In the genomic region with DNA sequence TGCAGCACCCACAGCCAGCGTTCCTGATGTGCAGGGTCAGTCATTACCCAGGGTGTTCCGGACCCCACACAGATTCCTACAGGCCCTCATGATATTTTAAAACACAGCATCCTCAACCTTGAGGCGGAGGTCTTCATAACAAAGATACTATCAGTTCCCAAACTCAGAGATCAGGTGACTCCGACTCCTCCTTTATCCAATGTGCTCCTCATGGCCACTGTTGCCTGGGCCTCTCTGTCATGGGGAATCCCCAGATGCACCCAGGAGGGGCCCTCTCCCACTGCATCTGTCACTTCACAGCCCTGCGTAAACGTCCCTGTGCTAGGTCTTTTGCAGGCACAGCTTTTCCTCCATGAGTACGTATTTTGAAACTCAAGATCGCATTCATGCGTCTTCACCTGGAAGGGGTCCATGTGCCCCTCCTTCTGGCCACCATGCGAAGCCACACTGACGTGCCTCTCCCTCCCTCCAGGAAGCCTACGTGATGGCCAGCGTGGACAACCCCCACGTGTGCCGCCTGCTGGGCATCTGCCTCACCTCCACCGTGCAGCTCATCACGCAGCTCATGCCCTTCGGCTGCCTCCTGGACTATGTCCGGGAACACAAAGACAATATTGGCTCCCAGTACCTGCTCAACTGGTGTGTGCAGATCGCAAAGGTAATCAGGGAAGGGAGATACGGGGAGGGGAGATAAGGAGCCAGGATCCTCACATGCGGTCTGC, we compare ENCODE assay signal across 30 cellular contexts.
DNase-seq lines count a peak whose midpoint lies in the region; ATAC-seq, FAIRE-seq and TF ChIP-seq lines count a peak whose summit lies in the region.
"Had no signal": no experiment of that assay in that cellular context is flagged by ENCODE, and none has a peak within 500 bp of the region (broad histone marks: within the 10 kb centered on the region; RNA-seq: fewer than 3 reads in every experiment).

No MANE protein-coding gene starts in this region.

- no peaks in the 10 kb centered on the region for H4K20me1 ChIP-seq in HepG2 (ENCODE audit: insufficient read depth, low read length)
- H4K20me1 ChIP-seq: BLaER1 treated with 17β-estradiol and CSF1 and Interleukin-3, amounts not matched to agents 10 nM and 100 nM had no signal

- H3K27me3 Mint-ChIP-seq in brain, result peaks cover 4% of the 10 kb centered on the region
- H3K27me3 Mint-ChIP-seq: activated naive CD4-positive, alpha-beta T cell treated with anti-CD3 and anti-CD28 coated beads, Interleukin-2, amount 50 U/mL, for 24 hours had no signal

- peaks cover 88% of the 10 kb centered on the region for H3K4me1 ChIP-seq in HepG2 (ENCODE audit: insufficient read depth, low read length)

- H3K27ac ChIP-seq in HepG2 (ENCODE audit: extremely low read length, insufficient read depth, low read length) (peak overlapping the region; percentile 99), substantia nigra (ENCODE audit: low read depth, low read length, poor library complexity, severe bottlenecking) (no peak overlapping the region)
- H3K27ac ChIP-seq: BLaER1 treated with 17β-estradiol and CSF1 and Interleukin-3, amounts not matched to agents 10 nM and 100 nM; breast epithelium; heart left ventricle; HL-60 had no signal

- TF ChIP-seq CTCF in brain (conservative IDR thresholded peaks at IDR 0.05) (no peak), HepG2 (CRISPR knock-in tag; IDR thresholded peaks at IDR 0.05) (peak; percentile 59)

- peak overlapping the region in 2 of 3 experiments; percentile 77 to 79; a peak in 3 of 6 replicates for H3K4me3 ChIP-seq in HepG2 (replicated peaks in 1 of 3; ENCODE audit: insufficient read depth in 1 of 3, low read depth in 2 of 3, low read length in 3 of 3)
- H3K4me3 ChIP-seq: BLaER1 treated with 17β-estradiol and CSF1 and Interleukin-3, amounts not matched to agents 10 nM and 100 nM; breast epithelium; heart left ventricle; tibial nerve had no signal

- peaks cover 12% of the 10 kb centered on the region for H3K36me3 Mint-ChIP-seq in brain
- H3K36me3 Mint-ChIP-seq: activated naive CD4-positive, alpha-beta T cell treated with anti-CD3 and anti-CD28 coated beads, Interleukin-2, amount 50 U/mL, for 24 hours had no signal

- intact Hi-C loops in HepG2 (cut with micrococcal nuclease; ENCODE audit: unreplicated experiment), result no loop called here
- intact Hi-C loops in sciatic nerve (cut with DNase I), result no loop called here

- no peaks in the 10 kb centered on the region for H3K9me3 Mint-ChIP-seq in brain
- H3K9me3 Mint-ChIP-seq: activated naive CD4-positive, alpha-beta T cell treated with anti-CD3 and anti-CD28 coated beads, Interleukin-2, amount 50 U/mL, for 24 hours; activated T-helper 17 cell treated with anti-CD3 and anti-CD28 coated beads, Interleukin-2, amount 50 U/mL, for 72 hours; stimulated activated naive CD8-positive, alpha-beta T cell treated with anti-CD3 and anti-CD28 coated beads, Interleukin-15, amount 100 ng/mL, for 72 hours had no signal

- TF ChIP-seq EP300 in HepG2 (IDR thresholded peaks at IDR 0.05; ENCODE audit: low read depth in 2 of 2, low read length in 2 of 2) (no peak), HepG2 (CRISPR knock-in tag; IDR thresholded peaks at IDR 0.05; ENCODE audit: borderline replicate concordance) (no peak)

- H3K4me1 Mint-ChIP-seq in brain, result peaks cover 50% of the 10 kb centered on the region
- H3K4me1 Mint-ChIP-seq: activated naive CD4-positive, alpha-beta T cell treated with anti-CD3 and anti-CD28 coated beads, Interleukin-2, amount 50 U/mL, for 24 hours; activated T-helper 17 cell treated with anti-CD3 and anti-CD28 coated beads, Interleukin-2, amount 50 U/mL, for 72 hours; stimulated activated naive CD8-positive, alpha-beta T cell treated with anti-CD3 and anti-CD28 coated beads, Interleukin-15, amount 100 ng/mL, for 72 hours had no signal

- TF ChIP-seq RAD21 in HepG2 (CRISPR knock-in tag; IDR thresholded peaks at IDR 0.05), result no peak

- FAIRE-seq in HTR-8/SVneo (lab: Jason Lieb, UNC) (peak; percentile 33), HepG2 (lab: Jason Lieb, UNC) (no peak)
- FAIRE-seq: GM18507 had no signal

- no peaks in the 10 kb centered on the region for H3K9me3 ChIP-seq in HepG2 (ENCODE audit: low read length)
- H3K9me3 ChIP-seq: BLaER1 treated with 17β-estradiol and CSF1 and Interleukin-3, amounts not matched to agents 10 nM and 100 nM; breast epithelium; heart left ventricle; tibial nerve had no signal

- in situ Hi-C loops in HepG2 (cut with HindIII; ENCODE audit: extremely low pct_ligation_motif_present, low pct_unique_long_range_greater_than_20kb), result no loop called here

- CTCF ChIA-PET in HepG2 (lab: Yijun Ruan, JAX; ENCODE audit: low intra/inter-chr PET ratio, low total read pairs), result no interaction called here

- POLR2A ChIA-PET in HepG2 (lab: Yijun Ruan, JAX), result interaction anchor here (1.4 to 5.1 kb wide), 2 partner anchors 7 to 102 kb away, joined by 3 to 275 read pairs; no protein-coding TSS in a partner anchor

- TF ChIP-seq POLR2A in HepG2 (IDR thresholded peaks at IDR 0.05; ENCODE audit: insufficient read depth in 1 of 2, low read depth in 2 of 2, low read length in 2 of 2), result no peak

- H3K9ac ChIP-seq in HepG2 (ENCODE audit: insufficient read depth, low read depth, low read length), result peak overlapping the region; percentile 98
- H3K9ac ChIP-seq: BLaER1 treated with 17β-estradiol and CSF1 and Interleukin-3, amounts not matched to agents 10 nM and 100 nM had no signal

- peak overlapping the region; percentile 95 for H3K4me2 ChIP-seq in HepG2 (ENCODE audit: low read depth, low read length)

- H3K36me3 ChIP-seq in HepG2 (replicated peaks in 1 of 2; ENCODE audit: control insufficient read depth in 1 of 2, insufficient read depth in 2 of 2, low read length in 2 of 2), result peaks cover 0 to 11% of the 10 kb centered on the region in 2 experiments; a peak in 2 of 5 replicates
- H3K36me3 ChIP-seq: BLaER1 treated with 17β-estradiol and CSF1 and Interleukin-3, amounts not matched to agents 10 nM and 100 nM; breast epithelium had no signal

- WGBS in HepG2 (ENCODE audit: low lambda C conversion rate), result 79% methylated on average over 22 of the region's 22 CpGs

- ATAC-seq in HepG2, result peak; percentile 2; the same call in 1 of the 3 replicates
- ATAC-seq in sciatic nerve, result no peak
- no peak for ATAC-seq in HG03378 (IDR thresholded peaks at IDR 0.05; ENCODE audit: unreplicated experiment)
- ATAC-seq in HG02610 (IDR thresholded peaks at IDR 0.05; ENCODE audit: unreplicated experiment), result no peak
- ATAC-seq: activated T-helper 17 cell treated with anti-CD3 and anti-CD28 coated beads, Interleukin-2, amount 50 U/mL, for 72 hours; heart left ventricle; stimulated activated naive CD8-positive, alpha-beta T cell treated with anti-CD3 and anti-CD28 coated beads, Interleukin-15, amount 100 ng/mL, for 72 hours had no signal

- BruUV-seq in HepG2 (replicated peaks; lab: Mats Ljungman, UMichigan), result no TSS peak

- peak overlapping the region; percentile 37 to 94 (median 66) for H3K27ac Mint-ChIP-seq in brain
- H3K27ac Mint-ChIP-seq: activated naive CD4-positive, alpha-beta T cell treated with anti-CD3 and anti-CD28 coated beads, Interleukin-2, amount 50 U/mL, for 24 hours; activated T-helper 17 cell treated with anti-CD3 and anti-CD28 coated beads, Interleukin-2, amount 50 U/mL, for 72 hours had no signal

- no peak overlapping the region for H2AFZ ChIP-seq in HepG2 (ENCODE audit: low read length)

- peak overlapping the region in 1 of 5 experiments; percentile 41 for H3K4me3 Mint-ChIP-seq in brain
- H3K4me3 Mint-ChIP-seq: activated naive CD4-positive, alpha-beta T cell treated with anti-CD3 and anti-CD28 coated beads, Interleukin-2, amount 50 U/mL, for 24 hours; activated T-helper 17 cell treated with anti-CD3 and anti-CD28 coated beads, Interleukin-2, amount 50 U/mL, for 72 hours; stimulated activated naive CD8-positive, alpha-beta T cell treated with anti-CD3 and anti-CD28 coated beads, Interleukin-15, amount 100 ng/mL, for 72 hours had no signal

- peaks cover 37% of the 10 kb centered on the region for H3K79me2 ChIP-seq in HepG2 (ENCODE audit: insufficient read depth, low read length)

- H3K27me3 ChIP-seq in HepG2 (ENCODE audit: control insufficient read depth in 1 of 2, insufficient read depth in 2 of 2, low read length in 2 of 2), result no peaks in the 10 kb centered on the region; a peak in 1 of 5 replicates
- H3K27me3 ChIP-seq: BLaER1 treated with 17β-estradiol and CSF1 and Interleukin-3, amounts not matched to agents 10 nM and 100 nM; breast epithelium; heart left ventricle; tibial nerve had no signal

- DNase-seq in HTR-8/SVneo (ENCODE audit: insufficient read length, low spot score) (no peak), HepG2 (ENCODE audit: low spot score) (peak; percentile 26), sciatic nerve (ENCODE audit: low spot score) (peak; percentile 46), SIG-M5 (lab: John Stamatoyannopoulos, UW) (no peak), substantia nigra (lab: John Stamatoyannopoulos, UW) (no peak)
- DNase-seq: activated CD4-positive, alpha-beta T cell treated with anti-CD3 and anti-CD28 coated beads, Interleukin-2, amount 50 U/mL, for 4 hours; activated CD4-positive, CD25-positive, alpha-beta regulatory T cell; activated CD8-positive, alpha-beta memory T cell treated with anti-CD3 and anti-CD28 coated beads, Interleukin-2, amount 50 U/mL, for 4 hours; amygdala; COR-L47; DMS79; effector memory CD4-positive, alpha-beta T cell; GDM1; heart left ventricle; NCI-H1092 treated with DMSO at 0.1 percent for 48 hours; NCI-H2029 treated with DMSO at 0.1 percent for 48 hours; NCI-H774; RPMI8226; stimulated activated naive CD8-positive, alpha-beta T cell treated with anti-CD3 and anti-CD28 coated beads, Interleukin-15, amount 100 ng/mL, for 72 hours; T-helper 1 cell had no signal

TF ChIP-seq in HepG2, 621 proteins besides CTCF, POLR2A, EP300 and RAD21 (continues in another document):
- no peak for TF ChIP-seq ZNF484 (CRISPR knock-in tag; IDR thresholded peaks at IDR 0.05; ENCODE audit: borderline replicate concordance, low read depth)

Comparison
In these comparisons a context has a peak if more than half of its experiments do, and no peak if none do; other contexts are left out.
1. DNase-seq: peak in HepG2 (single experiment) and sciatic nerve (single experiment); none in HTR-8/SVneo (single experiment), SIG-M5 (single experiment) and substantia nigra (0 of 49).